In the genomic region with DNA sequence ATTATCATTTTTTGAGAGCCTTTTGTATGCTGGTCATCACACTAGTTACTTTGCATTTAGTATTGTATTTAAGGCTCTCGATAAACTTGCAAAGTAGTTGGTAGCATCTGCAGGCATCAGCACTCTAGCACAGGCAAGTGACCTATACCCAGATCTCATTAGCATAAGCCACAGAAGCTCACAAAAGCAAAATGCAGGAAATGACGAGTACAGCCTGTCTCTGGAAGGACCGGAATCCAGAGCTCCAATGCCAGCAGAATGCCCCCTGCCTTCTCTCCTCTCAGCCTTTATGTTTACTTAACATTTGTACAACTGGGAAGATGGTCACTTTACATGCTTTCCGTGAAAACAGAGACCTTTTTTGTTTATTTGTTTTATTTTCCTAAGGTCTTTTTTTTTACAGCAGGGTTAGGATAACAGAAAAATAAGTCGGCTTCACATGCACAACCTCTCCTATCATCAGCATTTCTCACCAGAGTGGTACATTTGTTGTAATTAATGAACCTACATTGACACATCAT, we compare ENCODE assay signal across 17 cellular contexts. TPM values are rescaled to one million over a fixed set of nuclear protein-coding genes. Genes with fewer than 3 reads are reported as not detected.
DNase-seq lines count a peak whose midpoint lies in the region; ATAC-seq, FAIRE-seq and TF ChIP-seq lines count a peak whose summit lies in the region.
"Had no signal": no experiment of that assay in that cellular context is flagged by ENCODE, and none has a peak within 500 bp of the region (broad histone marks: within the 10 kb centered on the region; RNA-seq: fewer than 3 reads in every experiment).

No MANE protein-coding gene starts in this region.

- CTCF ChIA-PET in T-cell (lab: Charles Lee): no interaction called here

- H3K9me3 ChIP-seq in MG63: no peaks in the 10 kb centered on the region
- no peaks in the 10 kb centered on the region for H3K9me3 ChIP-seq in keratinocyte (ENCODE audit: control insufficient read depth, low read depth, low read length)
- no peaks in the 10 kb centered on the region for H3K9me3 ChIP-seq in mucosa of descending colon
- H3K9me3 ChIP-seq: Peyer's patch had no signal

- peaks cover 14% of the 10 kb centered on the region for H3K4me1 ChIP-seq in keratinocyte (ENCODE audit: control insufficient read depth, extremely low read depth, insufficient read depth, low read length)
- H3K4me1 ChIP-seq in mucosa of descending colon (ENCODE audit: low read depth): no peaks in the 10 kb centered on the region
- H3K4me1 ChIP-seq: parathyroid adenoma, Peyer's patch had no signal

- H2AFZ ChIP-seq in keratinocyte (ENCODE audit: control insufficient read depth, low read length): peak overlapping the region; percentile 34
- H2AFZ ChIP-seq: parathyroid adenoma had no signal

- H3K27me3 Mint-ChIP-seq in T-cell: no peaks in the 10 kb centered on the region
- H3K27me3 Mint-ChIP-seq: activated CD4-positive, alpha-beta T cell treated with anti-CD3 and anti-CD28 coated beads for 36 hours; activated naive CD8-positive, alpha-beta T cell treated with anti-CD3 and anti-CD28 coated beads, Interleukin-2, amount 10 ng/mL, durations not matched to agents 7 days and 5 days had no signal

- H3K4me3 ChIP-seq in MG63 (no peak overlapping the region), cardiac fibroblast (replicated peaks in 1 of 2; ENCODE audit: low read depth in 2 of 2, low read length in 2 of 2) (no peak overlapping the region), keratinocyte (ENCODE audit: control insufficient read depth in 2 of 3, extremely low read depth in 1 of 3, insufficient read depth in 2 of 3, low read depth in 1 of 3, low read length in 3 of 3) (peak overlapping the region in 1 of 3 experiments; percentile 24), mucosa of descending colon (no peak overlapping the region)
- H3K4me3 ChIP-seq: Peyer's patch had no signal

- no peaks in the 10 kb centered on the region for H3K27me3 ChIP-seq in MG63
- H3K27me3 ChIP-seq in keratinocyte (ENCODE audit: control insufficient read depth, extremely low read depth, insufficient read depth, low read length): no peaks in the 10 kb centered on the region
- H3K27me3 ChIP-seq: Peyer's patch had no signal

- H3K36me3 Mint-ChIP-seq in T-cell: no peaks in the 10 kb centered on the region
- H3K36me3 Mint-ChIP-seq: activated naive CD8-positive, alpha-beta T cell treated with anti-CD3 and anti-CD28 coated beads, Interleukin-2, amount 10 ng/mL, durations not matched to agents 7 days and 5 days; immature natural killer cell had no signal

- H3K4me2 ChIP-seq in keratinocyte (ENCODE audit: control insufficient read depth, extremely low read depth, insufficient read depth, low read depth, low read length): peak overlapping the region; percentile 64

- intact Hi-C loops in mucosa of descending colon (cut with DNase I, micrococcal nuclease): no loop called here

- no peak overlapping the region for H3K9ac ChIP-seq in keratinocyte (ENCODE audit: control insufficient read depth, extremely low read depth, insufficient read depth, low read length)
- H3K9ac ChIP-seq: parathyroid adenoma had no signal

- no peaks in the 10 kb centered on the region for H3K36me3 ChIP-seq in MG63
- no peaks in the 10 kb centered on the region for H3K36me3 ChIP-seq in keratinocyte (ENCODE audit: control insufficient read depth in 2 of 2, extremely low read depth in 1 of 2, insufficient read depth in 2 of 2, low read length in 2 of 2)
- H3K36me3 ChIP-seq in mucosa of descending colon (ENCODE audit: low read depth): no peaks in the 10 kb centered on the region
- H3K36me3 ChIP-seq: Peyer's patch had no signal

- no peak overlapping the region for H3K4me3 Mint-ChIP-seq in T-cell
- H3K4me3 Mint-ChIP-seq: activated CD4-positive, alpha-beta T cell treated with anti-CD3 and anti-CD28 coated beads for 36 hours; activated naive CD8-positive, alpha-beta T cell treated with anti-CD3 and anti-CD28 coated beads, Interleukin-2, amount 10 ng/mL, durations not matched to agents 7 days and 5 days; immature natural killer cell had no signal

- peak overlapping the region; percentile 10 for H3K27ac ChIP-seq in keratinocyte (ENCODE audit: control insufficient read depth, insufficient read depth, low read length)
- H3K27ac ChIP-seq: parathyroid adenoma, Peyer's patch had no signal

- no peaks in the 10 kb centered on the region for H3K9me1 ChIP-seq in keratinocyte (ENCODE audit: control insufficient read depth, extremely low read depth, insufficient read depth, low read length)

- DNase-seq in EH (ENCODE audit: low read depth) (peak; percentile 96), MG63 (peak; percentile 62), cardiac fibroblast (ENCODE audit: low read depth in 2 of 2) (peak; percentile 26 to 81), keratinocyte (ENCODE audit: low read depth, low spot score) (no peak), T-cell (no peak), mucosa of descending colon (no peak)
- DNase-seq: activated CD4-positive, alpha-beta T cell treated with anti-CD3 and anti-CD28 coated beads for 36 hours; activated naive CD8-positive, alpha-beta T cell treated with anti-CD3 and anti-CD28 coated beads, Interleukin-2, amount 10 ng/mL, durations not matched to agents 7 days and 5 days; dermis blood vessel endothelial cell; immature natural killer cell; NCI-H1105 treated with DMSO at 0.1 percent for 48 hours; NCI-H524; Peyer's patch had no signal

- no peaks in the 10 kb centered on the region for H3K4me1 Mint-ChIP-seq in T-cell
- H3K4me1 Mint-ChIP-seq: activated CD4-positive, alpha-beta T cell treated with anti-CD3 and anti-CD28 coated beads for 36 hours; activated naive CD8-positive, alpha-beta T cell treated with anti-CD3 and anti-CD28 coated beads, Interleukin-2, amount 10 ng/mL, durations not matched to agents 7 days and 5 days; immature natural killer cell had no signal

- TF ChIP-seq CTCF in cardiac fibroblast (IDR thresholded peaks at IDR 0.05; ENCODE audit: low read depth, low read length) (no peak), keratinocyte (optimal IDR thresholded peaks at IDR 0.05 in 1 of 3, IDR thresholded peaks at IDR 0.05 in 1 of 3, conservative IDR thresholded peaks at IDR 0.05 in 1 of 3; ENCODE audit: extremely low read depth in 1 of 3, insufficient read depth in 2 of 3, low read length in 3 of 3) (no peak), mucosa of descending colon (IDR thresholded peaks at IDR 0.05) (no peak)

- peak; percentile 67 for FAIRE-seq in keratinocyte (lab: Jason Lieb, UNC)
- FAIRE-seq: HepG2 had no signal

- ATAC-seq in T-cell (replicated peaks in 1 of 4): no peak
- ATAC-seq in mucosa of descending colon: no peak
- ATAC-seq in activated CD4-positive, CD25-positive, alpha-beta regulatory T cell treated with anti-CD3 and anti-CD28 coated beads, Interleukin-2, amount 50 U/mL, for 24 hours: no peak
- ATAC-seq in GM19035 (IDR thresholded peaks at IDR 0.05; ENCODE audit: unreplicated experiment): no peak
- ATAC-seq: activated CD4-positive, alpha-beta T cell treated with anti-CD3 and anti-CD28 coated beads for 36 hours; HepG2 had no signal

- POLR2A ChIA-PET in T-cell (lab: Charles Lee): interaction anchor here in 1 of 2 donors (0.7 kb wide), 1 partner anchor 277 kb away, joined by 4 read pairs; no protein-coding TSS in a partner anchor

- H3K79me2 ChIP-seq in keratinocyte (ENCODE audit: control insufficient read depth, insufficient read depth, low read length): no peaks in the 10 kb centered on the region
- H3K79me2 ChIP-seq: parathyroid adenoma had no signal

- H3K9me3 Mint-ChIP-seq in T-cell: peaks cover 4 to 18% (median 7%) of the 10 kb centered on the region in 3 donors

- H4K20me1 ChIP-seq in keratinocyte (ENCODE audit: control insufficient read depth, extremely low read depth, insufficient read depth, low read length): no peaks in the 10 kb centered on the region

- dilution Hi-C loops in keratinocyte (cut with MboI; ENCODE audit: extremely low pct_ligation_motif_present, low sequenced_read_pairs): no loop called here

- H3K27ac Mint-ChIP-seq in T-cell: no peak overlapping the region
- H3K27ac Mint-ChIP-seq: activated CD4-positive, alpha-beta T cell treated with anti-CD3 and anti-CD28 coated beads for 36 hours; activated naive CD8-positive, alpha-beta T cell treated with anti-CD3 and anti-CD28 coated beads, Interleukin-2, amount 10 ng/mL, durations not matched to agents 7 days and 5 days; immature natural killer cell had no signal

RNA-seq across cellular contexts. Expression of gene MYOCD, which starts 45.4 kb away (rescaled TPM):
- total RNA-seq in MG63 (2014; rRNA removed; shearing (Covaris generic); ENCODE audit: low replicate concordance): 0.10 TPM in 1 of 2 replicates, not detected in the other
- polyA plus RNA-seq in keratinocyte: not detected in 3 replicates
- polyA plus RNA-seq in keratinocyte (2011; ENCODE audit: low read depth): not detected
- not detected in 2 replicates for polyA plus RNA-seq in keratinocyte (2011; cell fraction: cytosol; rRNA removed)
- polyA plus RNA-seq in keratinocyte (2011; cell fraction: nucleus; rRNA removed): not detected in 2 replicates
- polyA plus RNA-seq in keratinocyte (2012; ENCODE audit: low replicate concordance): not detected in 2 replicates
- not detected in 3 replicates for polyA minus RNA-seq in keratinocyte
- not detected for polyA minus RNA-seq in keratinocyte (2011; cell fraction: cytosol; rRNA and poly(A)+ RNA removed)
- not detected in 2 replicates for polyA minus RNA-seq in keratinocyte (2011; cell fraction: nucleus; rRNA and poly(A)+ RNA removed)
- total RNA-seq in T-cell (not detected), mucosa of descending colon (100 to 1,000 TPM in 1 of 3 donors, 1 to 10 TPM in 2; 2.8 to 136 (median 9.4) TPM)
- total RNA-seq: activated CD4-positive, alpha-beta T cell treated with anti-CD3 and anti-CD28 coated beads for 36 hours; activated naive CD8-positive, alpha-beta T cell treated with anti-CD3 and anti-CD28 coated beads, Interleukin-2, amount 10 ng/mL, durations not matched to agents 7 days and 5 days; HepG2 had no signal
- polyA plus RNA-seq: HepG2, immature natural killer cell had no signal

Comparison
In these comparisons a context has a peak if more than half of its experiments do, and no peak if none do; other contexts are left out.
1. DNase-seq: peak in EH (single experiment), MG63 (single experiment) and cardiac fibroblast (2 of 2); none in keratinocyte (single experiment), T-cell (0 of 34) and mucosa of descending colon (0 of 3).